ENCODE assay signal across 25 cellular contexts in genomic region chrX:71214152-71214551, GRCh38. TPM values are rescaled to one million over a fixed set of nuclear protein-coding genes. Genes with fewer than 3 reads are reported as not detected.
"Had no signal": no experiment of that assay in that cellular context is flagged by ENCODE, and none has a peak within 500 bp of the region (broad histone marks: within the 10 kb centered on the region; RNA-seq: fewer than 3 reads in every experiment).

No MANE protein-coding gene starts in this region.

- H3K9me3 Mint-ChIP-seq: dendritic cell treated with granulocyte-macrophage colony-stimulating factor and Interleukin-4, amounts not matched to agents 40 ng/mL and 50 ng/mL, for 4 days; effector memory CD8-positive, alpha-beta T cell; stimulated activated naive B cell treated with anti-CD40 and anti-IgM and Interleukin-4, amounts not matched to agents 10 μg/mL and 1 μg/mL and 100 μg/mL, for 72 hours; stimulated activated naive CD8-positive, alpha-beta T cell treated with anti-CD3 and anti-CD28 coated beads, Interleukin-15, amount 100 ng/mL, for 72 hours had no signal

- H3K4me3 ChIP-seq: esophagus muscularis mucosa, gastrocnemius medialis, heart right ventricle, left ventricle myocardium inferior, lung, psoas muscle, sigmoid colon, skin epidermis, thoracic aorta had no signal

- H3K27me3 Mint-ChIP-seq: stimulated activated naive CD8-positive, alpha-beta T cell treated with anti-CD3 and anti-CD28 coated beads, Interleukin-15, amount 100 ng/mL, for 72 hours had no signal

- DNase-seq: effector memory CD8-positive, alpha-beta T cell; gastrocnemius medialis; heart right ventricle; islet precursor cell; left ventricle myocardium inferior; mesenchymal stem cell; midbrain; naive B cell; nephron progenitor cell; psoas muscle; sigmoid colon; stimulated activated CD4-positive, alpha-beta T cell treated with anti-CD3 and anti-CD28 coated beads, Interleukin-2, amount 100 ng/mL, for 24 hours; stimulated activated CD4-positive, alpha-beta T cell treated with anti-CD3 and anti-CD28 coated beads, Interleukin-4, amount 100 ng/mL, for 4 hours; stimulated activated naive B cell treated with anti-CD40 and anti-IgM and Interleukin-4, amounts not matched to agents 10 μg/mL and 1 μg/mL and 100 μg/mL, for 72 hours; stimulated activated naive CD8-positive, alpha-beta T cell treated with anti-CD3 and anti-CD28 coated beads, Interleukin-15, amount 100 ng/mL, for 72 hours; trophoblast cell had no signal

- H3K36me3 ChIP-seq: esophagus muscularis mucosa, gastrocnemius medialis, heart right ventricle, left ventricle myocardium inferior, sigmoid colon, thoracic aorta had no signal

- H3K27me3 ChIP-seq: esophagus muscularis mucosa, sigmoid colon had no signal

- H3K27ac Mint-ChIP-seq: dendritic cell treated with granulocyte-macrophage colony-stimulating factor and Interleukin-4, amounts not matched to agents 40 ng/mL and 50 ng/mL, for 4 days; naive B cell; nephron progenitor cell; stimulated activated naive B cell treated with anti-CD40 and anti-IgM and Interleukin-4, amounts not matched to agents 10 μg/mL and 1 μg/mL and 100 μg/mL, for 72 hours; stimulated activated naive CD8-positive, alpha-beta T cell treated with anti-CD3 and anti-CD28 coated beads, Interleukin-15, amount 100 ng/mL, for 72 hours had no signal

- FAIRE-seq: colon had no signal

- H3K27ac ChIP-seq: epithelial cell of prostate, esophagus muscularis mucosa, gastrocnemius medialis, heart right ventricle, left ventricle myocardium inferior, psoas muscle, sigmoid colon, skin epidermis, thoracic aorta had no signal

- H3K4me1 Mint-ChIP-seq: naive B cell; stimulated activated naive B cell treated with anti-CD40 and anti-IgM and Interleukin-4, amounts not matched to agents 10 μg/mL and 1 μg/mL and 100 μg/mL, for 72 hours had no signal

- H3K4me3 Mint-ChIP-seq: dendritic cell treated with granulocyte-macrophage colony-stimulating factor and Interleukin-4, amounts not matched to agents 40 ng/mL and 50 ng/mL, for 4 days; effector memory CD8-positive, alpha-beta T cell; nephron progenitor cell; stimulated activated naive B cell treated with anti-CD40 and anti-IgM and Interleukin-4, amounts not matched to agents 10 μg/mL and 1 μg/mL and 100 μg/mL, for 72 hours; stimulated activated naive CD8-positive, alpha-beta T cell treated with anti-CD3 and anti-CD28 coated beads, Interleukin-15, amount 100 ng/mL, for 72 hours had no signal

- ATAC-seq: effector memory CD8-positive, alpha-beta T cell; gastrocnemius medialis; heart right ventricle; psoas muscle; stimulated activated naive B cell treated with anti-CD40 and anti-IgM and Interleukin-4, amounts not matched to agents 10 μg/mL and 1 μg/mL and 100 μg/mL, for 72 hours; stimulated activated naive CD8-positive, alpha-beta T cell treated with anti-CD3 and anti-CD28 coated beads, Interleukin-15, amount 100 ng/mL, for 72 hours had no signal

- H3K9me3 ChIP-seq: esophagus muscularis mucosa, gastrocnemius medialis, heart right ventricle, left ventricle myocardium inferior, psoas muscle, sigmoid colon, thoracic aorta had no signal

- H3K4me1 ChIP-seq: esophagus muscularis mucosa, gastrocnemius medialis, heart right ventricle, left ventricle myocardium inferior, psoas muscle, sigmoid colon had no signal

RNA-seq across cellular contexts. Expression of gene GJB1, which starts 8.9 kb away (rescaled TPM):
- total RNA-seq: fibroblast of villous mesenchyme, heart right ventricle, left ventricle myocardium inferior, psoas muscle, sigmoid colon, subcutaneous adipose tissue, thoracic aorta had no signal
- polyA plus RNA-seq: heart right ventricle had no signal
